25 cellular contexts compared by ENCODE assay signal in genomic region chr15:78533331-78533730, GRCh38.
"Had no signal": no experiment of that assay in that cellular context is flagged by ENCODE, and none has a peak within 500 bp of the region (broad histone marks: within the 10 kb centered on the region; RNA-seq: fewer than 3 reads in every experiment).

No MANE protein-coding gene starts in this region.

- H3K4me3 ChIP-seq: SK-N-MC had no signal

- DNase-seq: activated CD4-positive, alpha-beta memory T cell treated with anti-CD3 and anti-CD28 coated beads, Interleukin-2, amount 10 ng/mL, durations not matched to agents 7 days and 5 days; activated CD4-positive, alpha-beta T cell treated with anti-CD3 and anti-CD28 coated beads for 36 hours; activated CD4-positive, alpha-beta T cell treated with anti-CD3 and anti-CD28 coated beads, Interleukin-2, amount 50 U/mL, for 1 hour; activated CD4-positive, CD25-positive, alpha-beta regulatory T cell; activated gamma-delta T cell; activated naive CD4-positive, alpha-beta T cell treated with anti-CD3 and anti-CD28 coated beads for 36 hours; activated T-cell treated with anti-CD3 and anti-CD28 coated beads for 4 hours; activated T-cell treated with anti-CD3 and anti-CD28 coated beads, Interleukin-2, amount 50 U/mL, for 48 hours; KG1; NCI-H1092; NCI-H1436; NCI-H1694 treated with DMSO at 0.1 percent for 48 hours; NCI-H2081; NCI-H2171; NCI-H345; NCI-H510A; NCI-H526 treated with DMSO at 0.1 percent for 48 hours; NCI-H82; RPMI8226; T-cell; T-helper 2 cell; T1000 had no signal

- H3K27ac ChIP-seq: SK-N-MC had no signal

- ATAC-seq: activated CD4-positive, alpha-beta T cell treated with anti-CD3 and anti-CD28 coated beads for 36 hours; activated T-helper 17 cell treated with anti-CD3 and anti-CD28 coated beads, Interleukin-2, amount 50 U/mL, for 72 hours; Right ventricle myocardium inferior; T-cell had no signal
